ENCODE assay signal across 18 cellular contexts in genomic region chrX:111779582-111779981, GRCh38.
DNase-seq lines count a peak whose midpoint lies in the region; ATAC-seq and TF ChIP-seq lines count a peak whose summit lies in the region.
"Had no signal": no experiment of that assay in that cellular context is flagged by ENCODE, and none has a peak within 500 bp of the region (broad histone marks: within the 10 kb centered on the region; RNA-seq: fewer than 3 reads in every experiment).

No MANE protein-coding gene starts in this region.

- no peaks in the 10 kb centered on the region for H3K36me3 ChIP-seq in breast epithelium

- intact Hi-C loops in MCF 10A (cut with micrococcal nuclease), result no loop called here
- intact Hi-C loops in breast epithelium (cut with DNase I; ENCODE audit: low total_unique reads), result no loop called here

- ATAC-seq in activated CD8-positive, alpha-beta memory T cell treated with anti-CD3 and anti-CD28 coated beads, Interleukin-2, amount 10 ng/mL, durations not matched to agents 7 days and 5 days, result no peak
- ATAC-seq in HG02763 (IDR thresholded peaks at IDR 0.05; ENCODE audit: unreplicated experiment) (no peak), HG03342 (IDR thresholded peaks at IDR 0.05; ENCODE audit: unreplicated experiment) (no peak)
- ATAC-seq: PC-3 had no signal

- DNase-seq in MCF 10A (ENCODE audit: unreplicated experiment), result peak; percentile 2
- DNase-seq in breast epithelium (ENCODE audit: low spot score in 2 of 2), result no peak
- peak; percentile 7 for DNase-seq in RKO (ENCODE audit: low spot score)
- peak; percentile 8 for DNase-seq in fibroblast of mammary gland (ENCODE audit: low read depth)
- DNase-seq in activated CD8-positive, alpha-beta memory T cell treated with anti-CD3 and anti-CD28 coated beads, Interleukin-2, amount 10 ng/mL, durations not matched to agents 7 days and 5 days, result no peak
- DNase-seq in activated naive CD4-positive, alpha-beta T cell (lab: John Stamatoyannopoulos, UW), result no peak
- DNase-seq: CD4-positive, alpha-beta memory T cell; GF-D8; HCEC 1CT; NCI-H1105 treated with DMSO at 0.1 percent for 48 hours; NCI-H187 treated with DMSO at 0.1 percent for 48 hours; NCI-H2171 treated with DMSO at 0.1 percent for 48 hours; NCI-H510A treated with DMSO at 0.1 percent for 48 hours; PC-3; SK-N-SH had no signal

- CTCF ChIA-PET in MCF 10A (lab: Yijun Ruan, JAX), result no interaction called here
- CTCF ChIA-PET in activated CD8-positive, alpha-beta memory T cell treated with anti-CD3 and anti-CD28 coated beads, Interleukin-2, amount 10 ng/mL, durations not matched to agents 7 days and 5 days (lab: Charles Lee), result no interaction called here

- no peak for TF ChIP-seq POLR2A in breast epithelium (IDR thresholded peaks at IDR 0.05)

- no peak overlapping the region for H3K27ac Mint-ChIP-seq in MCF 10A (ENCODE audit: low read depth, unreplicated experiment)
- no peak overlapping the region for H3K27ac Mint-ChIP-seq in activated CD8-positive, alpha-beta memory T cell treated with anti-CD3 and anti-CD28 coated beads, Interleukin-2, amount 10 ng/mL, durations not matched to agents 7 days and 5 days
- H3K27ac Mint-ChIP-seq: IgD-negative memory B cell had no signal

- peaks cover under 1 to 3% of the 10 kb centered on the region in 2 donors for H3K9me3 ChIP-seq in breast epithelium
- H3K9me3 ChIP-seq: SK-N-SH had no signal

- POLR2A ChIA-PET in MCF 10A (lab: Yijun Ruan, JAX), result no interaction called here

- H3K27me3 ChIP-seq in breast epithelium, result peaks cover 0 to 32% of the 10 kb centered on the region in 2 donors

- no peak overlapping the region for H3K27ac ChIP-seq in breast epithelium

- H3K36me3 Mint-ChIP-seq in MCF 10A (ENCODE audit: insufficient read depth, unreplicated experiment), result no peaks in the 10 kb centered on the region
- H3K36me3 Mint-ChIP-seq in activated CD8-positive, alpha-beta memory T cell treated with anti-CD3 and anti-CD28 coated beads, Interleukin-2, amount 10 ng/mL, durations not matched to agents 7 days and 5 days, result no peaks in the 10 kb centered on the region

- H3K4me3 ChIP-seq in breast epithelium (no peak overlapping the region), fibroblast of mammary gland (ENCODE audit: control insufficient read depth, low read depth, low read length) (no peak overlapping the region)

- no peak for TF ChIP-seq CTCF in MCF 10A (IDR thresholded peaks at IDR 0.05; ENCODE audit: unreplicated experiment)
- no peak for TF ChIP-seq CTCF in breast epithelium (IDR thresholded peaks at IDR 0.05)
- no peak for TF ChIP-seq CTCF in fibroblast of mammary gland (conservative IDR thresholded peaks at IDR 0.05; ENCODE audit: control insufficient read depth, insufficient read depth, low read depth, low read length)

- no TSS peak for BruUV-seq in MCF 10A (replicated peaks; lab: Mats Ljungman, UMichigan)

- H3K27me3 Mint-ChIP-seq in MCF 10A (ENCODE audit: insufficient read depth, unreplicated experiment), result peaks cover 71% of the 10 kb centered on the region
- H3K27me3 Mint-ChIP-seq in activated CD8-positive, alpha-beta memory T cell treated with anti-CD3 and anti-CD28 coated beads, Interleukin-2, amount 10 ng/mL, durations not matched to agents 7 days and 5 days, result no peaks in the 10 kb centered on the region
- H3K27me3 Mint-ChIP-seq: CD4-positive, alpha-beta memory T cell; IgD-negative memory B cell had no signal

- no peaks in the 10 kb centered on the region for H3K4me1 ChIP-seq in breast epithelium

- no peaks in the 10 kb centered on the region for H3K9me3 Mint-ChIP-seq in MCF 10A (ENCODE audit: unreplicated experiment)
- H3K9me3 Mint-ChIP-seq in activated CD8-positive, alpha-beta memory T cell treated with anti-CD3 and anti-CD28 coated beads, Interleukin-2, amount 10 ng/mL, durations not matched to agents 7 days and 5 days (ENCODE audit: low read depth), result no peaks in the 10 kb centered on the region
- H3K9me3 Mint-ChIP-seq: IgD-negative memory B cell had no signal

- no peak overlapping the region for H3K4me3 Mint-ChIP-seq in MCF 10A (ENCODE audit: unreplicated experiment)
- no peak overlapping the region for H3K4me3 Mint-ChIP-seq in activated CD8-positive, alpha-beta memory T cell treated with anti-CD3 and anti-CD28 coated beads, Interleukin-2, amount 10 ng/mL, durations not matched to agents 7 days and 5 days
- H3K4me3 Mint-ChIP-seq: CD4-positive, alpha-beta memory T cell; IgD-negative memory B cell had no signal

- H3K4me1 Mint-ChIP-seq in MCF 10A (ENCODE audit: insufficient read depth, unreplicated experiment), result peaks cover 6% of the 10 kb centered on the region
- H3K4me1 Mint-ChIP-seq in activated CD8-positive, alpha-beta memory T cell treated with anti-CD3 and anti-CD28 coated beads, Interleukin-2, amount 10 ng/mL, durations not matched to agents 7 days and 5 days, result peaks cover 4% of the 10 kb centered on the region
- H3K4me1 Mint-ChIP-seq: CD4-positive, alpha-beta memory T cell; IgD-negative memory B cell had no signal

Comparison
In these comparisons a context has a peak if more than half of its experiments do, and no peak if none do; other contexts are left out.
1. DNase-seq: peak in MCF 10A (single experiment), RKO (single experiment) and fibroblast of mammary gland (single experiment); none in breast epithelium (0 of 2), activated CD8-positive, alpha-beta memory T cell treated with anti-CD3 and anti-CD28 coated beads, Interleukin-2, amount 10 ng/mL, durations not matched to agents 7 days and 5 days (single experiment) and activated naive CD4-positive, alpha-beta T cell (0 of 4).